Comparison of ENCODE assay signal across 43 cellular contexts in the genomic region with DNA sequence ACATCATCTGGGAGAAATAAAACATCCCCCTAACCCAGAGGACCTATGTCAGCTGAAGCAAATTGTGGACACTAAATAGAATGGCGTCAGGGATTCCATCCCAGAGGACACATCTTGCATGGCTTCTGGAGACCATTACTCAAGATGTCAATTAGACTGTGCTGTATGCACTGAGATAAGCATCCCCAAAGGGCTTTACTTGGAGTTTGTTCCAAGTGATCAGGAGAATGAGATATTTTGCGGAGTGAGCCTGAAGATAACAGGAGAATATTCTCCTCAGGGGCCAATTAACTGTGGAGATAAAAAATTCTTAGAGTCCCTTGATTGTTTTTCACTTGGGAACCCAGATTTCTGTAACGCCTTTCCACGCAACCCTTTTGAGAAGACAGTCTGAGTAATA. TPM values are rescaled to one million over a fixed set of nuclear protein-coding genes. Genes with fewer than 3 reads are reported as not detected.
"Had no signal": no experiment of that assay in that cellular context is flagged by ENCODE, and none has a peak within 500 bp of the region (broad histone marks: within the 10 kb centered on the region; RNA-seq: fewer than 3 reads in every experiment).

No MANE protein-coding gene starts in this region.

- H3K9me3 Mint-ChIP-seq: activated naive CD4-positive, alpha-beta T cell treated with anti-CD3 and anti-CD28 coated beads for 36 hours; activated naive CD4-positive, alpha-beta T cell treated with anti-CD3 and anti-CD28 coated beads, Interleukin-2, amount 10 ng/mL, durations not matched to agents 7 days and 5 days; activated naive CD4-positive, alpha-beta T cell treated with anti-CD3 and anti-CD28 coated beads, Interleukin-2, amount 50 U/mL, for 24 hours; activated naive CD8-positive, alpha-beta T cell treated with anti-CD3 and anti-CD28 coated beads, Interleukin-2, amount 10 ng/mL, durations not matched to agents 7 days and 5 days; activated T-cell treated with anti-CD3 and anti-CD28 coated beads, Interleukin-2, amount 50 U/mL, for 24 hours; activated T-cell treated with anti-CD3 and anti-CD28 coated beads, Interleukin-2, amount 50 U/mL, for 72 hours; activated T-helper 1 cell treated with anti-CD3 and anti-CD28 coated beads, Interleukin-12 subunit alpha, Interleukin-12 subunit beta, Interleukin-2, Interleukin-4 antibody, amounts not matched to agents 30 ng/mL and 10 ng/mL and 1 ng/mL, durations not matched to agents 14 hours and 24 hours and 36 hours; activated T-helper 17 cell treated with anti-CD3 and anti-CD28 coated beads, Interleukin-2, amount 50 U/mL, for 72 hours; activated T-helper 2 cell treated with anti-CD3 and anti-CD28 coated beads, Interferon-gamma antibody, Interleukin-2, Interleukin-4, amounts not matched to agents 10 μg/mL and 5 μg/mL and 100 μg/mL, durations not matched to agents 14 hours and 24 hours and 36 hours; central memory CD8-positive, alpha-beta T cell had no signal

- H3K27me3 ChIP-seq: adrenal gland, ascending aorta, body of pancreas, brain microvascular endothelial cell, breast epithelium, cardiac muscle cell had no signal

- H3K4me1 ChIP-seq: adrenal gland, ascending aorta, body of pancreas, breast epithelium had no signal

- H3K4me3 ChIP-seq: adrenal gland, ascending aorta, body of pancreas, breast epithelium, cardiac muscle cell had no signal

- H3K4me1 Mint-ChIP-seq: activated naive CD4-positive, alpha-beta T cell treated with anti-CD3 and anti-CD28 coated beads, Interleukin-2, amount 10 ng/mL, durations not matched to agents 7 days and 5 days; activated naive CD8-positive, alpha-beta T cell treated with anti-CD3 and anti-CD28 coated beads for 36 hours; activated T-helper 17 cell treated with anti-CD3 and anti-CD28 coated beads, Interleukin-2, amount 50 U/mL, for 72 hours; brain had no signal

- FAIRE-seq: astrocyte, bronchial epithelial cell, colon had no signal

- H3K4me3 Mint-ChIP-seq: activated naive CD4-positive, alpha-beta T cell treated with anti-CD3 and anti-CD28 coated beads for 36 hours; activated naive CD4-positive, alpha-beta T cell treated with anti-CD3 and anti-CD28 coated beads, Interleukin-2, amount 10 ng/mL, durations not matched to agents 7 days and 5 days; activated naive CD4-positive, alpha-beta T cell treated with anti-CD3 and anti-CD28 coated beads, Interleukin-2, amount 50 U/mL, for 24 hours; activated naive CD8-positive, alpha-beta T cell treated with anti-CD3 and anti-CD28 coated beads for 36 hours; activated naive CD8-positive, alpha-beta T cell treated with anti-CD3 and anti-CD28 coated beads, Interleukin-2, amount 10 ng/mL, durations not matched to agents 7 days and 5 days; activated T-cell treated with anti-CD3 and anti-CD28 coated beads, Interleukin-2, amount 50 U/mL, for 24 hours; activated T-cell treated with anti-CD3 and anti-CD28 coated beads, Interleukin-2, amount 50 U/mL, for 4 hours; activated T-cell treated with anti-CD3 and anti-CD28 coated beads, Interleukin-2, amount 50 U/mL, for 72 hours; activated T-helper 1 cell treated with anti-CD3 and anti-CD28 coated beads, Interleukin-12 subunit alpha, Interleukin-12 subunit beta, Interleukin-2, Interleukin-4 antibody, amounts not matched to agents 30 ng/mL and 10 ng/mL and 1 ng/mL, durations not matched to agents 14 hours and 24 hours and 36 hours; activated T-helper 17 cell treated with anti-CD3 and anti-CD28 coated beads, Interleukin-2, amount 50 U/mL, for 72 hours; brain; central memory CD8-positive, alpha-beta T cell had no signal

- H3K27me3 Mint-ChIP-seq: activated naive CD4-positive, alpha-beta T cell treated with anti-CD3 and anti-CD28 coated beads, Interleukin-2, amount 10 ng/mL, durations not matched to agents 7 days and 5 days; activated naive CD4-positive, alpha-beta T cell treated with anti-CD3 and anti-CD28 coated beads, Interleukin-2, amount 50 U/mL, for 24 hours; activated naive CD8-positive, alpha-beta T cell treated with anti-CD3 and anti-CD28 coated beads for 36 hours; activated naive CD8-positive, alpha-beta T cell treated with anti-CD3 and anti-CD28 coated beads, Interleukin-2, amount 10 ng/mL, durations not matched to agents 7 days and 5 days; activated T-cell treated with anti-CD3 and anti-CD28 coated beads, Interleukin-2, amount 50 U/mL, for 24 hours; activated T-helper 17 cell treated with anti-CD3 and anti-CD28 coated beads, Interleukin-2, amount 50 U/mL, for 72 hours; central memory CD8-positive, alpha-beta T cell had no signal

- ATAC-seq: activated naive CD4-positive, alpha-beta T cell treated with anti-CD3 and anti-CD28 coated beads, Interleukin-2, amount 50 U/mL, for 72 hours; activated T-cell treated with anti-CD3 and anti-CD28 coated beads, Interleukin-2, amount 50 U/mL, for 4 hours; activated T-cell treated with anti-CD3 and anti-CD28 coated beads, Interleukin-2, amount 50 U/mL, for 72 hours; activated T-helper 17 cell treated with anti-CD3 and anti-CD28 coated beads, Interleukin-2, amount 50 U/mL, for 72 hours; body of pancreas had no signal

- H3K27ac Mint-ChIP-seq: activated naive CD4-positive, alpha-beta T cell treated with anti-CD3 and anti-CD28 coated beads for 36 hours; activated naive CD4-positive, alpha-beta T cell treated with anti-CD3 and anti-CD28 coated beads, Interleukin-2, amount 10 ng/mL, durations not matched to agents 7 days and 5 days; activated naive CD4-positive, alpha-beta T cell treated with anti-CD3 and anti-CD28 coated beads, Interleukin-2, amount 50 U/mL, for 24 hours; activated naive CD4-positive, alpha-beta T cell treated with anti-CD3 and anti-CD28 coated beads, Interleukin-2, amount 50 U/mL, for 72 hours; activated naive CD8-positive, alpha-beta T cell treated with anti-CD3 and anti-CD28 coated beads for 36 hours; activated naive CD8-positive, alpha-beta T cell treated with anti-CD3 and anti-CD28 coated beads, Interleukin-2, amount 10 ng/mL, durations not matched to agents 7 days and 5 days; activated T-cell treated with anti-CD3 and anti-CD28 coated beads, Interleukin-2, amount 50 U/mL, for 24 hours; activated T-cell treated with anti-CD3 and anti-CD28 coated beads, Interleukin-2, amount 50 U/mL, for 72 hours; activated T-helper 1 cell treated with anti-CD3 and anti-CD28 coated beads, Interleukin-12 subunit alpha, Interleukin-12 subunit beta, Interleukin-2, Interleukin-4 antibody, amounts not matched to agents 30 ng/mL and 10 ng/mL and 1 ng/mL, durations not matched to agents 14 hours and 24 hours and 36 hours; activated T-helper 17 cell treated with anti-CD3 and anti-CD28 coated beads, Interleukin-2, amount 50 U/mL, for 72 hours; activated T-helper 2 cell treated with anti-CD3 and anti-CD28 coated beads, Interferon-gamma antibody, Interleukin-2, Interleukin-4, amounts not matched to agents 10 μg/mL and 5 μg/mL and 100 μg/mL, durations not matched to agents 14 hours and 24 hours and 36 hours; brain had no signal

- H3K36me3 Mint-ChIP-seq: activated naive CD4-positive, alpha-beta T cell treated with anti-CD3 and anti-CD28 coated beads, Interleukin-2, amount 10 ng/mL, durations not matched to agents 7 days and 5 days; activated naive CD4-positive, alpha-beta T cell treated with anti-CD3 and anti-CD28 coated beads, Interleukin-2, amount 50 U/mL, for 72 hours; brain had no signal

- H3K27ac ChIP-seq: adrenal gland, ascending aorta, body of pancreas, brain microvascular endothelial cell, breast epithelium, cardiac muscle cell had no signal

- H3K36me3 ChIP-seq: adrenal gland, ascending aorta, brain microvascular endothelial cell, breast epithelium, cardiac muscle cell had no signal

- DNase-seq: activated effector memory CD4-positive, alpha-beta T cell treated with anti-CD3 and anti-CD28 coated beads, Interleukin-2, amount 50 U/mL, for 16 hours; activated effector memory CD4-positive, alpha-beta T cell treated with Interleukin-2 at 50 U/mL for 16 hours; activated gamma-delta T cell; activated gamma-delta T cell treated with Interleukin-2 at 50 U/mL for 16 hours; activated naive CD4-positive, alpha-beta T cell; activated naive CD4-positive, alpha-beta T cell treated with anti-CD3 and anti-CD28 coated beads for 36 hours; activated naive CD4-positive, alpha-beta T cell treated with anti-CD3 and anti-CD28 coated beads, Interleukin-2, amount 10 ng/mL, durations not matched to agents 7 days and 5 days; activated naive CD4-positive, alpha-beta T cell treated with anti-CD3 and anti-CD28 coated beads, Interleukin-2, amount 50 U/mL, for 16 hours; activated naive CD4-positive, alpha-beta T cell treated with Interleukin-2 at 50 U/mL for 16 hours; activated naive CD8-positive, alpha-beta T cell treated with anti-CD3 and anti-CD28 coated beads for 36 hours; activated naive CD8-positive, alpha-beta T cell treated with anti-CD3 and anti-CD28 coated beads, Interleukin-2, amount 10 ng/mL, durations not matched to agents 7 days and 5 days; activated T-cell treated with anti-CD3 and anti-CD28 coated beads, Interleukin-2, amount 50 U/mL, for 1 hour; activated T-cell treated with anti-CD3 and anti-CD28 coated beads, Interleukin-2, amount 50 U/mL, for 24 hours; activated T-cell treated with anti-CD3 and anti-CD28 coated beads, Interleukin-2, amount 50 U/mL, for 4 hours; activated T-cell treated with anti-CD3 and anti-CD28 coated beads, Interleukin-2, amount 50 U/mL, for 48 hours; activated T-cell treated with anti-CD3 and anti-CD28 coated beads, Interleukin-2, amount 50 U/mL, for 72 hours; adrenal gland; amniotic stem cell; amygdala; anterior cingulate cortex; aorta; body of pancreas; brain microvascular endothelial cell; caudate nucleus; central memory CD4-positive, alpha-beta T cell; cerebellar nuclear complex had no signal

- H3K9me3 ChIP-seq: adrenal gland, ascending aorta, body of pancreas had no signal

RNA-seq across cellular contexts. Expression of a gene that starts 4.5 kb away (rescaled TPM):
- total RNA-seq: activated naive CD4-positive, alpha-beta T cell treated with anti-CD3 and anti-CD28 coated beads for 36 hours; activated naive CD8-positive, alpha-beta T cell treated with anti-CD3 and anti-CD28 coated beads for 36 hours; ascending aorta; astrocyte; bronchial epithelial cell; cardiac muscle cell; cardiac septum; chondrocyte had no signal
- polyA plus RNA-seq: adipose tissue, adrenal gland, aorta, cardiac muscle cell had no signal

RNA-seq across cellular contexts. Expression of a gene that starts 48.0 kb away (rescaled TPM):
- total RNA-seq: activated naive CD8-positive, alpha-beta T cell treated with anti-CD3 and anti-CD28 coated beads, Interleukin-2, amount 10 ng/mL, durations not matched to agents 7 days and 5 days; activated T-helper 17 cell treated with anti-CD3 and anti-CD28 coated beads, Interleukin-2, amount 50 U/mL, for 72 hours; adrenal gland; ascending aorta; astrocyte; body of pancreas; bronchial epithelial cell; cardiac muscle cell; cardiac septum; cerebellum; chondrocyte had no signal
- polyA plus RNA-seq: aorta, cardiac muscle cell had no signal

RNA-seq across cellular contexts. Expression of a gene that starts 53.6 kb away (rescaled TPM):
- total RNA-seq: activated naive CD4-positive, alpha-beta T cell treated with anti-CD3 and anti-CD28 coated beads for 36 hours; activated naive CD4-positive, alpha-beta T cell treated with anti-CD3 and anti-CD28 coated beads, Interleukin-2, amount 50 U/mL, for 72 hours; activated naive CD8-positive, alpha-beta T cell treated with anti-CD3 and anti-CD28 coated beads for 36 hours; activated naive CD8-positive, alpha-beta T cell treated with anti-CD3 and anti-CD28 coated beads, Interleukin-2, amount 10 ng/mL, durations not matched to agents 7 days and 5 days; activated T-cell treated with anti-CD3 and anti-CD28 coated beads, Interleukin-2, amount 50 U/mL, for 4 hours; activated T-helper 1 cell treated with anti-CD3 and anti-CD28 coated beads, Interleukin-12 subunit alpha, Interleukin-12 subunit beta, Interleukin-2, Interleukin-4 antibody, amounts not matched to agents 30 ng/mL and 10 ng/mL and 1 ng/mL, durations not matched to agents 14 hours and 24 hours and 36 hours; activated T-helper 2 cell treated with anti-CD3 and anti-CD28 coated beads, Interferon-gamma antibody, Interleukin-2, Interleukin-4, amounts not matched to agents 10 μg/mL and 5 μg/mL and 100 μg/mL, durations not matched to agents 14 hours and 24 hours and 36 hours; adrenal gland; ascending aorta; astrocyte; breast epithelium; bronchial epithelial cell; cardiac muscle cell; cardiac septum; cerebellum; chondrocyte had no signal
- polyA plus RNA-seq: adrenal gland, aorta had no signal
